In genomic region chr14:93533864-93534263, GRCh38 we compare ENCODE assay signal across 12 cellular contexts.
DNase-seq lines count a peak whose midpoint lies in the region; ATAC-seq, FAIRE-seq and TF ChIP-seq lines count a peak whose summit lies in the region.
"Had no signal": no experiment of that assay in that cellular context is flagged by ENCODE, and none has a peak within 500 bp of the region (broad histone marks: within the 10 kb centered on the region; RNA-seq: fewer than 3 reads in every experiment).

No MANE protein-coding gene starts in this region.

- no peak overlapping the region for H3K4me3 Mint-ChIP-seq in type B pancreatic cell
- H3K4me3 Mint-ChIP-seq: CD8-positive, alpha-beta memory T cell; neural crest cell had no signal

- H3K36me3 Mint-ChIP-seq in type B pancreatic cell: peaks cover 4% of the 10 kb centered on the region
- H3K36me3 Mint-ChIP-seq: CD8-positive, alpha-beta memory T cell had no signal

- peaks cover 12% of the 10 kb centered on the region for H3K27me3 Mint-ChIP-seq in type B pancreatic cell

- peak overlapping the region; percentile 59 for H3K27ac ChIP-seq in epithelial cell of prostate

- ATAC-seq in GM21515 (IDR thresholded peaks at IDR 0.05; ENCODE audit: unreplicated experiment) (peak; percentile 75), HG03442 (IDR thresholded peaks at IDR 0.05; ENCODE audit: unreplicated experiment) (peak; percentile 76)
- ATAC-seq: HCT116 had no signal

- H3K27ac Mint-ChIP-seq in type B pancreatic cell: no peak overlapping the region
- H3K27ac Mint-ChIP-seq: CD8-positive, alpha-beta memory T cell had no signal

- peak; percentile 87 for FAIRE-seq in GM12891 (lab: Jason Lieb, UNC)
- FAIRE-seq: TTC549 had no signal

- H3K4me1 Mint-ChIP-seq in type B pancreatic cell (ENCODE audit: unreplicated experiment): no peaks in the 10 kb centered on the region
- H3K4me1 Mint-ChIP-seq: CD8-positive, alpha-beta memory T cell; neural crest cell had no signal

- no peaks in the 10 kb centered on the region for H3K9me3 Mint-ChIP-seq in type B pancreatic cell
- H3K9me3 Mint-ChIP-seq: CD8-positive, alpha-beta memory T cell; neural crest cell had no signal

- no peak for TF ChIP-seq CTCF in type B pancreatic cell (conservative IDR thresholded peaks at IDR 0.05)

- no peak for TF ChIP-seq POLR2A in GM12891 (IDR thresholded peaks at IDR 0.05; ENCODE audit: low read depth, low read length)

- DNase-seq in GM12891 (ENCODE audit: insufficient read length, low spot score): no peak
- DNase-seq in epithelial cell of prostate (ENCODE audit: low read depth, low spot score): no peak
- no peak for DNase-seq in stimulated activated CD8-positive, alpha-beta memory T cell treated with anti-CD3 and anti-CD28 coated beads, Interleukin-4, amount 100 ng/mL, for 48 hours
- DNase-seq in type B pancreatic cell (ENCODE audit: extremely low spot score, unreplicated experiment): no peak
- DNase-seq in OCI-M2 (lab: John Stamatoyannopoulos, UW; ENCODE audit: unreplicated experiment): no peak
- DNase-seq in NCI-H524 (lab: John Stamatoyannopoulos, UW): no peak
- DNase-seq: CD8-positive, alpha-beta memory T cell had no signal

TF ChIP-seq in GM12891, 5 proteins besides CTCF, POLR2A, EP300 and RAD21:
- TF ChIP-seq POU2F2 (IDR thresholded peaks at IDR 0.05; ENCODE audit: low read depth, low read length): no peak
- TF ChIP-seq SPI1 (IDR thresholded peaks at IDR 0.05; ENCODE audit: low read depth, low read length): peak; percentile 97
- TF ChIP-seq TAF1 (IDR thresholded peaks at IDR 0.05; ENCODE audit: low read depth, low read length): no peak
- no peak for TF ChIP-seq POLR2AphosphoS5 (IDR thresholded peaks at IDR 0.05; ENCODE audit: low read depth, low read length)
- TF ChIP-seq PAX5 (IDR thresholded peaks at IDR 0.05; ENCODE audit: insufficient read depth, low read length, severe bottlenecking): no peak
